Comparison of ENCODE assay signal across 1 cellular context in the genomic region with DNA sequence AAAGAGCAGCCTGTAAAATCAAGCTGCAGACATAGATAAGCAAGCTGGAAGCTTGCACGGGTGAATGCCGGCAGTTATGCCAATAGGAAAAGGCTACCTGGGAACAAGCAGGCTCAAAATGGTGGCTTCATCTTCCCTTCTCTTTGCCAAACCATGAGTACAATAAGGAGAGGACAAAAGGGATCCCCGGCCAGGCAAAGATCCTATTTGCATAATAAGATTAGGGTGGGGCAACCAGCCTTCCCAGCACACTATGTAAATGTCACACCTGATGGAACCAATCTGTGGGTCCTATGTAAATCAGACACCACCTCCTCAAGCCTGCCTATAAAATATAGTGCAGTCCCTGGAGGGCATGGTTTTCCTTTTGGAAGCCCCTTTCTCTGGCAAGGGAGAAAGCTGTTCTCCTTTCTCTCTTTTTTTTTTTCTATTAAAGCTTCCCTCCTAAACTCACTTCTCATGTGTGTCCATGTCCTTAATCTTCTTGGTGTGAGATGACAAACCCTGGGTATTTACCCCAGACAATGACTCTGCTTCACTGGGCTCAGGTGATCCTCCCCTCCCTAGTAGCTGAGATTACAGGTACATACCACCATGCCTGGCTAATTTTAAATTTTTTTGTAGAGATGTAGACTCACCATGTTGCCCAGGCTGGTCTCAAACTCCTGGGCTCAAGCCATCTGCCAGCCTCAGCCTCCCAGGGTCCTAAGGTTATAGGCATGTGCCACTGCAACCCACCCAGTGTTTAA.
TF ChIP-seq lines count a peak whose summit lies in the region.

No MANE protein-coding gene starts in this region.

TF ChIP-seq in K562, 482 proteins besides CTCF, POLR2A, EP300 and RAD21 (continued from another document):
- TF ChIP-seq GTF2B (IDR thresholded peaks at IDR 0.05; ENCODE audit: extremely low read depth, insufficient read length), result peak; percentile 37
- TF ChIP-seq RNF219 (CRISPR knock-in tag; IDR thresholded peaks at IDR 0.05), result no peak
- no peak for TF ChIP-seq KLF1 (tag; IDR thresholded peaks at IDR 0.05)
- TF ChIP-seq ATF3 (IDR thresholded peaks at IDR 0.05), result no peak
- TF ChIP-seq ATF3 (CRISPR knock-in tag; conservative IDR thresholded peaks at IDR 0.05), result no peak
- no peak for TF ChIP-seq CSDE1 (IDR thresholded peaks at IDR 0.05)
- no peak for TF ChIP-seq ADNP (tag; IDR thresholded peaks at IDR 0.05)
- TF ChIP-seq, protein P1, sequence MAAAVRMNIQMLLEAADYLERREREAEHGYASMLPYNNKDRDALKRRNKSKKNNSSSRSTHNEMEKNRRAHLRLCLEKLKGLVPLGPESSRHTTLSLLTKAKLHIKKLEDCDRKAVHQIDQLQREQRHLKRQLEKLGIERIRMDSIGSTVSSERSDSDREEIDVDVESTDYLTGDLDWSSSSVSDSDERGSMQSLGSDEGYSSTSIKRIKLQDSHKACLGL (CRISPR knock-in tag; IDR thresholded peaks at IDR 0.05; ENCODE audit: borderline replicate concordance, poor library complexity, severe bottlenecking), result no peak
- TF ChIP-seq ZEB2 (IDR thresholded peaks at IDR 0.05), result no peak
- TF ChIP-seq, protein P2, sequence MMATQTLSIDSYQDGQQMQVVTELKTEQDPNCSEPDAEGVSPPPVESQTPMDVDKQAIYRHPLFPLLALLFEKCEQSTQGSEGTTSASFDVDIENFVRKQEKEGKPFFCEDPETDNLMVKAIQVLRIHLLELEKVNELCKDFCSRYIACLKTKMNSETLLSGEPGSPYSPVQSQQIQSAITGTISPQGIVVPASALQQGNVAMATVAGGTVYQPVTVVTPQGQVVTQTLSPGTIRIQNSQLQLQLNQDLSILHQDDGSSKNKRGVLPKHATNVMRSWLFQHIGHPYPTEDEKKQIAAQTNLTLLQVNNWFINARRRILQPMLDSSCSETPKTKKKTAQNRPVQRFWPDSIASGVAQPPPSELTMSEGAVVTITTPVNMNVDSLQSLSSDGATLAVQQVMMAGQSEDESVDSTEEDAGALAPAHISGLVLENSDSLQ (IDR thresholded peaks at IDR 0.05), result peak; percentile 44; the same call in 1 of the 2 replicates
- TF ChIP-seq YY1 (IDR thresholded peaks at IDR 0.05; ENCODE audit: borderline replicate concordance in 1 of 3, control insufficient read depth in 1 of 3, extremely low read depth in 1 of 3, insufficient read depth in 3 of 3, insufficient read length in 1 of 3, insufficient replicate concordance in 2 of 3, low read depth in 1 of 3, low read length in 2 of 3), result no peak
- no peak for TF ChIP-seq ZBTB11 (CRISPR knock-in tag; IDR thresholded peaks at IDR 0.05)
- no peak for TF ChIP-seq YBX1 (IDR thresholded peaks at IDR 0.05)
- TF ChIP-seq TBP (optimal IDR thresholded peaks at IDR 0.05; ENCODE audit: low read depth, low read length), result peak; percentile 40
- TF ChIP-seq RBM14 (IDR thresholded peaks at IDR 0.05; ENCODE audit: borderline replicate concordance, insufficient read depth, low read depth, low read length), result no peak
- TF ChIP-seq ATF6 (CRISPR knock-in tag; IDR thresholded peaks at IDR 0.05), result no peak
- TF ChIP-seq, protein P3, sequence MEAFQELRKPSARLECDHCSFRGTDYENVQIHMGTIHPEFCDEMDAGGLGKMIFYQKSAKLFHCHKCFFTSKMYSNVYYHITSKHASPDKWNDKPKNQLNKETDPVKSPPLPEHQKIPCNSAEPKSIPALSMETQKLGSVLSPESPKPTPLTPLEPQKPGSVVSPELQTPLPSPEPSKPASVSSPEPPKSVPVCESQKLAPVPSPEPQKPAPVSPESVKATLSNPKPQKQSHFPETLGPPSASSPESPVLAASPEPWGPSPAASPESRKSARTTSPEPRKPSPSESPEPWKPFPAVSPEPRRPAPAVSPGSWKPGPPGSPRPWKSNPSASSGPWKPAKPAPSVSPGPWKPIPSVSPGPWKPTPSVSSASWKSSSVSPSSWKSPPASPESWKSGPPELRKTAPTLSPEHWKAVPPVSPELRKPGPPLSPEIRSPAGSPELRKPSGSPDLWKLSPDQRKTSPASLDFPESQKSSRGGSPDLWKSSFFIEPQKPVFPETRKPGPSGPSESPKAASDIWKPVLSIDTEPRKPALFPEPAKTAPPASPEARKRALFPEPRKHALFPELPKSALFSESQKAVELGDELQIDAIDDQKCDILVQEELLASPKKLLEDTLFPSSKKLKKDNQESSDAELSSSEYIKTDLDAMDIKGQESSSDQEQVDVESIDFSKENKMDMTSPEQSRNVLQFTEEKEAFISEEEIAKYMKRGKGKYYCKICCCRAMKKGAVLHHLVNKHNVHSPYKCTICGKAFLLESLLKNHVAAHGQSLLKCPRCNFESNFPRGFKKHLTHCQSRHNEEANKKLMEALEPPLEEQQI (IDR thresholded peaks at IDR 0.05), result no peak
- TF ChIP-seq JUND (IDR thresholded peaks at IDR 0.05; ENCODE audit: borderline replicate concordance, low read depth, low read length), result no peak
- no peak for TF ChIP-seq JUND (tag; IDR thresholded peaks at IDR 0.05; ENCODE audit: borderline replicate concordance, low read depth, low read length)
- no peak for TF ChIP-seq ZFP1 (CRISPR knock-in tag; IDR thresholded peaks at IDR 0.05)
- 0 out of 2 replicates have a peak, but pooled peaks have one; percentile 1 for TF ChIP-seq CBFA2T2 (conservative IDR thresholded peaks at IDR 0.05)
- TF ChIP-seq ZZZ3 (IDR thresholded peaks at IDR 0.05), result no peak
- TF ChIP-seq ESRRB (CRISPR knock-in tag; IDR thresholded peaks at IDR 0.05; ENCODE audit: borderline replicate concordance), result no peak
- no peak for TF ChIP-seq ZNF324 (CRISPR knock-in tag; IDR thresholded peaks at IDR 0.05)
- TF ChIP-seq MAFK (IDR thresholded peaks at IDR 0.05; ENCODE audit: low read length), result no peak
- TF ChIP-seq, protein P4, sequence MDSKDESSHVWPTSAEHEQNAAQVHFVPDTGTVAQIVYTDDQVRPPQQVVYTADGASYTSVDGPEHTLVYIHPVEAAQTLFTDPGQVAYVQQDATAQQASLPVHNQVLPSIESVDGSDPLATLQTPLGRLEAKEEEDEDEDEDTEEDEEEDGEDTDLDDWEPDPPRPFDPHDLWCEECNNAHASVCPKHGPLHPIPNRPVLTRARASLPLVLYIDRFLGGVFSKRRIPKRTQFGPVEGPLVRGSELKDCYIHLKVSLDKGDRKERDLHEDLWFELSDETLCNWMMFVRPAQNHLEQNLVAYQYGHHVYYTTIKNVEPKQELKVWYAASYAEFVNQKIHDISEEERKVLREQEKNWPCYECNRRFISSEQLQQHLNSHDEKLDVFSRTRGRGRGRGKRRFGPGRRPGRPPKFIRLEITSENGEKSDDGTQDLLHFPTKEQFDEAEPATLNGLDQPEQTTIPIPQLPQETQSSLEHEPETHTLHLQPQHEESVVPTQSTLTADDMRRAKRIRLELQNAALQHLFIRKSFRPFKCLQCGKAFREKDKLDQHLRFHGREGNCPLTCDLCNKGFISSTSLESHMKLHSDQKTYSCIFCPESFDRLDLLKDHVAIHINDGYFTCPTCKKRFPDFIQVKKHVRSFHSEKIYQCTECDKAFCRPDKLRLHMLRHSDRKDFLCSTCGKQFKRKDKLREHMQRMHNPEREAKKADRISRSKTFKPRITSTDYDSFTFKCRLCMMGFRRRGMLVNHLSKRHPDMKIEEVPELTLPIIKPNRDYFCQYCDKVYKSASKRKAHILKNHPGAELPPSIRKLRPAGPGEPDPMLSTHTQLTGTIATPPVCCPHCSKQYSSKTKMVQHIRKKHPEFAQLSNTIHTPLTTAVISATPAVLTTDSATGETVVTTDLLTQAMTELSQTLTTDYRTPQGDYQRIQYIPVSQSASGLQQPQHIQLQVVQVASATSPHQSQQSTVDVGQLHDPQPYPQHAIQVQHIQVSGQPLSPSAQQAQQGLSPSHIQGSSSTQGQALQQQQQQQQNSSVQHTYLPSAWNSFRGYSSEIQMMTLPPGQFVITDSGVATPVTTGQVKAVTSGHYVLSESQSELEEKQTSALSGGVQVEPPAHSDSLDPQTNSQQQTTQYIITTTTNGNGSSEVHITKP (IDR thresholded peaks at IDR 0.05; ENCODE audit: partially characterized antibody), result no peak
- no peak for TF ChIP-seq BACH1 (tag; IDR thresholded peaks at IDR 0.05)
- TF ChIP-seq HMBOX1 (IDR thresholded peaks at IDR 0.05), result no peak
- TF ChIP-seq HLTF (IDR thresholded peaks at IDR 0.05), result no peak
